In the genomic region with DNA sequence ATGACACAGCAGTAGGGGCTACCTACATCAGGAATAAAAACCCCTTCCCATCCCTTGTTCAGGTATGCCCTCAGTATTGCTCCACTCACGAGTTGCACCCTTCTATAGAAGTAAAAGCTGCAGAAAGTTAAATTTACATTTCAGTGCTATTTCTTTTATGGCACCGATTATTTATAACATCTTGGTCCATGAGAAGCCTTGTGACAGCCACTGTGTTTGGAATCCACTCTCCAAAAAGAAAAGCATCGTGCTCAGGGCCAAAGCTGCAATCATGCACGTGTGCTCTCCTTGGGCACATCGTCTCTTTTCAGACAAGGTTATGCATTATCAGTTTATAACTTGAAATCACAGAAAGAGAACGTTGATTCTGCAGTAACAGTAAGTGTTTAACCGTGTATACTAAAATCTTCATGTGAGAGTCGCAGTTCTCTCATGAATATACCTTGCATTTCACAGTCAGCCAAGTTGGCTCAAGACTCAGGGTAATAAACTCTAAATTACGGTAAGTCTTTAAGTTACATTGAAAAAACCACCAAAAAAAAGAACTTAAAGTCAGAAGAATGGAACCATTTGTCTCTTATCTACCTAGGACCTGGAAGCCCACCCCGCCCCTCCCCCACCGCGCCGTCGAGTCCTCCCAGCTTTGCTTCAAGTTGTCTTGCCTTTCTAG, we compare ENCODE assay signal across 19 cellular contexts.
DNase-seq lines count a peak whose midpoint lies in the region; ATAC-seq, FAIRE-seq and TF ChIP-seq lines count a peak whose summit lies in the region.
"Had no signal": no experiment of that assay in that cellular context is flagged by ENCODE, and none has a peak within 500 bp of the region (broad histone marks: within the 10 kb centered on the region; RNA-seq: fewer than 3 reads in every experiment).

No MANE protein-coding gene starts in this region.

- no peaks in the 10 kb centered on the region for H4K20me1 ChIP-seq in HepG2 (ENCODE audit: insufficient read depth, low read length)

- intact Hi-C loops in HepG2 (cut with micrococcal nuclease; ENCODE audit: unreplicated experiment) (loop anchor here (1.0 kb wide), 3 partner anchors 30 to 189 kb away; partner anchors contain the start of gene CPPED1), aorta (cut with DNase I) (no loop called here)

- H3K9me3 ChIP-seq in HUES48 (ENCODE audit: control insufficient read depth, insufficient read depth, low read length), result no peaks in the 10 kb centered on the region
- H3K9me3 ChIP-seq in HepG2 (ENCODE audit: low read length), result no peaks in the 10 kb centered on the region
- no peaks in the 10 kb centered on the region for H3K9me3 ChIP-seq in aorta (ENCODE audit: control insufficient read depth, low read length)
- H3K9me3 ChIP-seq: SK-N-SH, transverse colon had no signal

- in situ Hi-C loops in HepG2 (cut with HindIII; ENCODE audit: extremely low pct_ligation_motif_present, low pct_unique_long_range_greater_than_20kb), result no loop called here

- TF ChIP-seq EP300 in HepG2 (IDR thresholded peaks at IDR 0.05; ENCODE audit: low read depth in 2 of 2, low read length in 2 of 2), result 0 out of 4 replicates have a peak, but pooled peaks of 1 of the 2 experiments have one; percentile 15
- no peak for TF ChIP-seq EP300 in HepG2 (CRISPR knock-in tag; IDR thresholded peaks at IDR 0.05; ENCODE audit: borderline replicate concordance)

- TF ChIP-seq CTCF in HepG2 (CRISPR knock-in tag; IDR thresholded peaks at IDR 0.05), result no peak

- peaks cover 7% of the 10 kb centered on the region for H3K9me3 Mint-ChIP-seq in activated CD4-positive, alpha-beta T cell treated with anti-CD3 and anti-CD28 coated beads, Interleukin-2, amount 10 ng/mL, durations not matched to agents 7 days and 5 days
- H3K9me3 Mint-ChIP-seq in activated naive CD8-positive, alpha-beta T cell (ENCODE audit: low read depth), result no peaks in the 10 kb centered on the region

- peak overlapping the region; percentile 68 for H3K4me2 ChIP-seq in HepG2 (ENCODE audit: low read depth, low read length)
- H3K4me2 ChIP-seq: neural progenitor cell, SK-N-SH had no signal

- H3K4me3 ChIP-seq in HUES48 (ENCODE audit: low read depth, low read length) (no peak overlapping the region), HepG2 (replicated peaks in 1 of 3; ENCODE audit: insufficient read depth in 1 of 3, low read depth in 2 of 3, low read length in 3 of 3) (peak overlapping the region in 1 of 3 experiments; percentile 35; a peak in 1 of 6 replicates), aorta (ENCODE audit: low read length in 2 of 2) (no peak overlapping the region)
- H3K4me3 ChIP-seq: dorsolateral prefrontal cortex, neural progenitor cell, transverse colon had no signal

- FAIRE-seq in HepG2 (lab: Jason Lieb, UNC) (no peak), GM12892 (lab: Jason Lieb, UNC) (no peak)
- FAIRE-seq: A204.1, endothelial cell of umbilical vein had no signal

- no peak for TF ChIP-seq RAD21 in HepG2 (CRISPR knock-in tag; IDR thresholded peaks at IDR 0.05)

- POLR2A ChIA-PET in activated CD4-positive, alpha-beta T cell treated with anti-CD3 and anti-CD28 coated beads, Interleukin-2, amount 10 ng/mL, durations not matched to agents 7 days and 5 days (lab: Charles Lee), result no interaction called here
- POLR2A ChIA-PET in HepG2 (lab: Yijun Ruan, JAX), result interaction anchor here (0.6 to 6.3 kb wide), 32 partner anchors 9 to 324 kb away, joined by 3 to 162 read pairs (median 7); partner anchors contain the start of gene CPPED1

- peak overlapping the region; percentile 38 for H3K27ac Mint-ChIP-seq in activated CD4-positive, alpha-beta T cell treated with anti-CD3 and anti-CD28 coated beads, Interleukin-2, amount 10 ng/mL, durations not matched to agents 7 days and 5 days
- H3K27ac Mint-ChIP-seq in activated naive CD8-positive, alpha-beta T cell, result peak overlapping the region; percentile 84
- H3K27ac Mint-ChIP-seq: neural progenitor cell had no signal

- H3K36me3 Mint-ChIP-seq in activated CD4-positive, alpha-beta T cell treated with anti-CD3 and anti-CD28 coated beads, Interleukin-2, amount 10 ng/mL, durations not matched to agents 7 days and 5 days (ENCODE audit: low read depth), result peaks cover 6% of the 10 kb centered on the region
- H3K36me3 Mint-ChIP-seq in activated naive CD8-positive, alpha-beta T cell, result peaks cover 4% of the 10 kb centered on the region
- H3K36me3 Mint-ChIP-seq: neural progenitor cell had no signal

- H3K27ac ChIP-seq in HUES48 (ENCODE audit: low read depth, low read length) (peak overlapping the region; percentile 75), HepG2 (ENCODE audit: extremely low read length, insufficient read depth, low read length) (peak overlapping the region; percentile 97), aorta (ENCODE audit: low read depth in 1 of 2, low read length in 2 of 2) (no peak overlapping the region)
- H3K27ac ChIP-seq: dorsolateral prefrontal cortex, neural progenitor cell, transverse colon, WERI-Rb-1 had no signal

- peaks cover 48% of the 10 kb centered on the region for H3K4me1 Mint-ChIP-seq in activated CD4-positive, alpha-beta T cell treated with anti-CD3 and anti-CD28 coated beads, Interleukin-2, amount 10 ng/mL, durations not matched to agents 7 days and 5 days
- H3K4me1 Mint-ChIP-seq in activated naive CD8-positive, alpha-beta T cell (ENCODE audit: low read depth), result peaks cover 43% of the 10 kb centered on the region

- peak overlapping the region; percentile 9 for H3K4me3 Mint-ChIP-seq in activated CD4-positive, alpha-beta T cell treated with anti-CD3 and anti-CD28 coated beads, Interleukin-2, amount 10 ng/mL, durations not matched to agents 7 days and 5 days
- H3K4me3 Mint-ChIP-seq in activated naive CD8-positive, alpha-beta T cell, result peak overlapping the region; percentile 28
- H3K4me3 Mint-ChIP-seq: neural progenitor cell had no signal

- no peaks in the 10 kb centered on the region for H3K27me3 Mint-ChIP-seq in activated CD4-positive, alpha-beta T cell treated with anti-CD3 and anti-CD28 coated beads, Interleukin-2, amount 10 ng/mL, durations not matched to agents 7 days and 5 days
- peaks cover 5% of the 10 kb centered on the region for H3K27me3 Mint-ChIP-seq in activated naive CD8-positive, alpha-beta T cell

- H3K9ac ChIP-seq in HUES48 (ENCODE audit: low read depth, low read length) (no peak overlapping the region), HepG2 (ENCODE audit: insufficient read depth, low read depth, low read length) (peak overlapping the region; percentile 74)
- H3K9ac ChIP-seq: neural progenitor cell, SK-N-SH had no signal

- no peak for DNase-seq in activated CD4-positive, alpha-beta T cell treated with anti-CD3 and anti-CD28 coated beads, Interleukin-2, amount 10 ng/mL, durations not matched to agents 7 days and 5 days
- DNase-seq in activated CD4-positive, alpha-beta T cell treated with anti-CD3 and anti-CD28 coated beads, Interleukin-2, amount 50 U/mL, for 1 hour, result no peak
- no peak for DNase-seq in HepG2 (ENCODE audit: low spot score)
- no peak for DNase-seq in GM12892 (ENCODE audit: insufficient read length)
- DNase-seq in aorta, result no peak
- DNase-seq: cerebellar nuclear complex, dorsolateral prefrontal cortex, glutamatergic neuron, NCI-H2029 treated with DMSO at 0.1 percent for 48 hours, SK-N-SH, WERI-Rb-1 had no signal

- H3K27me3 ChIP-seq in HUES48 (ENCODE audit: control insufficient read depth, insufficient read depth, low read length), result no peaks in the 10 kb centered on the region
- H3K27me3 ChIP-seq in HepG2 (ENCODE audit: control insufficient read depth in 1 of 2, insufficient read depth in 2 of 2, low read length in 2 of 2), result no peaks in the 10 kb centered on the region
- H3K27me3 ChIP-seq in aorta (ENCODE audit: control insufficient read depth in 1 of 2, insufficient read depth in 2 of 2, low read length in 1 of 2), result no peaks in the 10 kb centered on the region
- H3K27me3 ChIP-seq: dorsolateral prefrontal cortex, neural progenitor cell, transverse colon had no signal

- H3K36me3 ChIP-seq in HUES48 (ENCODE audit: control insufficient read depth, insufficient read depth, low read length) (no peaks in the 10 kb centered on the region), HepG2 (replicated peaks in 1 of 2; ENCODE audit: control insufficient read depth in 1 of 2, insufficient read depth in 2 of 2, low read length in 2 of 2) (no peaks in the 10 kb centered on the region), aorta (ENCODE audit: control insufficient read depth in 1 of 2, insufficient read depth in 2 of 2, low read length in 1 of 2) (no peaks in the 10 kb centered on the region)
- H3K36me3 ChIP-seq: neural progenitor cell, transverse colon, WERI-Rb-1 had no signal

- peaks cover 15% of the 10 kb centered on the region for H3K4me1 ChIP-seq in HUES48 (ENCODE audit: control insufficient read depth, insufficient read depth, low read length)
- peaks cover 96% of the 10 kb centered on the region for H3K4me1 ChIP-seq in HepG2 (ENCODE audit: insufficient read depth, low read length)
- no peaks in the 10 kb centered on the region for H3K4me1 ChIP-seq in aorta (ENCODE audit: control insufficient read depth in 1 of 2, insufficient read depth in 2 of 2, low read length in 2 of 2)
- H3K4me1 ChIP-seq: neural progenitor cell, transverse colon had no signal

- CTCF ChIA-PET in activated CD4-positive, alpha-beta T cell treated with anti-CD3 and anti-CD28 coated beads, Interleukin-2, amount 10 ng/mL, durations not matched to agents 7 days and 5 days (lab: Charles Lee), result interaction anchor here (0.6 to 1.6 kb wide), 2 partner anchors 14 to 136 kb away, joined by 3 read pairs; no protein-coding TSS in a partner anchor
- CTCF ChIA-PET in HepG2 (lab: Yijun Ruan, JAX; ENCODE audit: low intra/inter-chr PET ratio, low total read pairs), result no interaction called here

- no peak for ATAC-seq in HepG2
- no peak for ATAC-seq in HG02870 (IDR thresholded peaks at IDR 0.05; ENCODE audit: unreplicated experiment)
- ATAC-seq in aorta (ENCODE audit: low FRiP score), result no peak
- ATAC-seq: sciatic nerve had no signal

- no peak overlapping the region for H2AFZ ChIP-seq in HepG2 (ENCODE audit: low read length)
- H2AFZ ChIP-seq: neural progenitor cell had no signal

- H3K79me2 ChIP-seq in HepG2 (ENCODE audit: insufficient read depth, low read length), result no peaks in the 10 kb centered on the region

- TF ChIP-seq POLR2A in HepG2 (IDR thresholded peaks at IDR 0.05; ENCODE audit: insufficient read depth in 1 of 2, low read depth in 2 of 2, low read length in 2 of 2) (peak; percentile 36 to 64; a peak in 1 of 4 replicates), GM12892 (IDR thresholded peaks at IDR 0.05; ENCODE audit: low read depth, low read length) (no peak)

- BruUV-seq in HepG2 (replicated peaks; lab: Mats Ljungman, UMichigan), result TSS peak; percentile 92

- 76% methylated on average over 14 of the region's 14 CpGs for WGBS in HepG2 (ENCODE audit: low lambda C conversion rate)
- 80 to 83% methylated on average over 14 of the region's 14 CpGs for WGBS in aorta, 2 donors

TF ChIP-seq in HepG2, 621 proteins besides CTCF, POLR2A, EP300 and RAD21 (continues in another document):
- TF ChIP-seq ATF3 (CRISPR knock-in tag; IDR thresholded peaks at IDR 0.05), result no peak

Comparison
In these comparisons a context has a peak if more than half of its experiments do, and no peak if none do; other contexts are left out.
1. H3K27ac ChIP-seq: peak in HUES48 (single experiment) and HepG2 (single experiment); none in aorta (0 of 2).